Comparison of ENCODE assay signal across 23 cellular contexts in the genomic region with DNA sequence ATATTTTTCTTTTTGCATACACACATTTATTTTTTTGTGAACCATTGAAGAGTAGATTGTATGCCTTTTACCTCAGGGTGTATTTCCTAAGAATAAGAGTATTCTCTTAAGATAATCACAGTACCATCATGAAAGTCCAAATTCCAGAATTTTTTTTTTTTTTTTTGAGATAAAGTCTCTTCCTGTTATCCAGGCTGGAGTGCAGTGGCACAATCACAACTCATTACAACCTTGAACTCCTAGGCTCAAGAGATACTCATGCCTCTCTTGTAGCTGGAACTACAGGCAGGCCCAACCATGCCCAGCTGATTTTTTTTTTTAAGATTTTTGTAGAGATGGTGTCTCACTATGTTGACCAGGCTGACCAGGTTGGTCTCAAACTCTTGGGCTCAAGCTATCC.
"Had no signal": no experiment of that assay in that cellular context is flagged by ENCODE, and none has a peak within 500 bp of the region (broad histone marks: within the 10 kb centered on the region; RNA-seq: fewer than 3 reads in every experiment).

No MANE protein-coding gene starts in this region.

- H3K4me3 ChIP-seq: colonic mucosa, esophagus muscularis mucosa, gastroesophageal sphincter, heart left ventricle, hepatocyte, left ventricle myocardium inferior, lower lobe of right lung, ovary, psoas muscle, skin epidermis, thyroid gland had no signal

- ATAC-seq: foreskin keratinocyte; gastroesophageal sphincter; heart left ventricle; lower lobe of right lung; natural killer cell; psoas muscle; right cardiac atrium; stimulated activated naive CD8-positive, alpha-beta T cell treated with anti-CD3 and anti-CD28 coated beads, Interleukin-15, amount 100 ng/mL, for 72 hours had no signal

- H3K9me3 ChIP-seq: colonic mucosa, esophagus muscularis mucosa, gastroesophageal sphincter, heart left ventricle, left ventricle myocardium inferior, lower lobe of right lung, ovary, psoas muscle, thyroid gland had no signal

- DNase-seq: colonic mucosa; effector CD8-positive, alpha-beta T cell; foreskin keratinocyte; heart left ventricle; kidney; left ventricle myocardium inferior; lower lobe of right lung; natural killer cell; occipital lobe; ovary; posterior cingulate gyrus; psoas muscle; right cardiac atrium; stimulated activated CD4-positive, alpha-beta T cell treated with anti-CD3 and anti-CD28 coated beads, Interleukin-15, amount 100 ng/mL, for 24 hours; stimulated activated CD4-positive, alpha-beta T cell treated with anti-CD3 and anti-CD28 coated beads, Interleukin-2, amount 100 ng/mL, for 48 hours; stimulated activated CD8-positive, alpha-beta memory T cell treated with anti-CD3 and anti-CD28 coated beads, Interleukin-4, amount 100 ng/mL, for 48 hours; stimulated activated naive CD4-positive, alpha-beta T cell; stimulated activated naive CD8-positive, alpha-beta T cell treated with anti-CD3 and anti-CD28 coated beads, Interleukin-15, amount 100 ng/mL, for 72 hours; thyroid gland had no signal

- H3K36me3 ChIP-seq: colonic mucosa, esophagus muscularis mucosa, gastroesophageal sphincter, heart left ventricle, left ventricle myocardium inferior, lower lobe of right lung, ovary, thyroid gland had no signal
